In genomic region chr11:117547188-117547831, GRCh38 we compare ENCODE assay signal across 1 cellular context.
TF ChIP-seq lines count a peak whose summit lies in the region.

No MANE protein-coding gene starts in this region.

TF ChIP-seq in WTC11, 78 proteins besides CTCF, POLR2A, EP300 and RAD21 (continued from another document):
- TF ChIP-seq ZNF425 (CRISPR knock-in tag; conservative IDR thresholded peaks at IDR 0.05) (no peak), IRF1 (CRISPR knock-in tag; IDR thresholded peaks at IDR 0.05) (no peak), ARID4B (CRISPR knock-in tag; IDR thresholded peaks at IDR 0.05; ENCODE audit: borderline replicate concordance) (no peak), JAZF1 (CRISPR knock-in tag; IDR thresholded peaks at IDR 0.05) (no peak), E2F4 (CRISPR knock-in tag; IDR thresholded peaks at IDR 0.05; ENCODE audit: borderline replicate concordance, low read depth) (no peak), GRHL2 (CRISPR knock-in tag; IDR thresholded peaks at IDR 0.05; ENCODE audit: insufficient replicate concordance, severe bottlenecking) (no peak), CBFB (CRISPR knock-in tag; IDR thresholded peaks at IDR 0.05; ENCODE audit: low read depth) (no peak), AR (CRISPR knock-in tag; IDR thresholded peaks at IDR 0.05) (no peak), RORB (CRISPR knock-in tag; IDR thresholded peaks at IDR 0.05) (no peak)
